Comparison of ENCODE assay signal across 24 cellular contexts in genomic region chr3:137047240-137047639, GRCh38.
DNase-seq lines count a peak whose midpoint lies in the region; ATAC-seq and TF ChIP-seq lines count a peak whose summit lies in the region.
"Had no signal": no experiment of that assay in that cellular context is flagged by ENCODE, and none has a peak within 500 bp of the region (broad histone marks: within the 10 kb centered on the region; RNA-seq: fewer than 3 reads in every experiment).

No MANE protein-coding gene starts in this region.

- no peak overlapping the region for H3K27ac Mint-ChIP-seq in endodermal cell
- H3K27ac Mint-ChIP-seq: CD4-positive, alpha-beta memory T cell; HFFc6 had no signal

- peak; percentile 49 for DNase-seq in NT2/D1 (ENCODE audit: low read depth, low spot score)
- peak; percentile 66 for DNase-seq in endodermal cell
- peak; percentile 34 for DNase-seq in iPS-NIHi7 (ENCODE audit: extremely low spot score)
- no peak for DNase-seq in tibial artery
- DNase-seq: ACHN; Caco-2; CD4-positive, alpha-beta memory T cell; DMS 273 treated with DMSO at 0.1 percent for 48 hours; DMS79 treated with DMSO at 0.1 percent for 48 hours; HFFc6; IMR-90; NCI-H1092 treated with DMSO at 0.1 percent for 48 hours; NCI-H1436 treated with DMSO at 0.1 percent for 48 hours; NCI-H1930; NCI-H510A; NCI-H748 treated with DMSO at 0.1 percent for 48 hours; SHP77 treated with DMSO at 0.1 percent for 48 hours had no signal

- H3K4me1 Mint-ChIP-seq in endodermal cell = peaks cover 17% of the 10 kb centered on the region
- H3K4me1 Mint-ChIP-seq: CD4-positive, alpha-beta memory T cell had no signal

- H3K36me3 ChIP-seq in NT2/D1 (ENCODE audit: insufficient read depth, insufficient read length, low read length) (no peaks in the 10 kb centered on the region), endodermal cell (ENCODE audit: control insufficient read depth, insufficient read depth, low read length) (no peaks in the 10 kb centered on the region), tibial artery (no peaks in the 10 kb centered on the region)
- H3K36me3 ChIP-seq: BLaER1 had no signal

- no peak overlapping the region for H3K27ac ChIP-seq in endodermal cell (ENCODE audit: low read depth, low read length)
- H3K27ac ChIP-seq in tibial artery = no peak overlapping the region
- H3K27ac ChIP-seq: BLaER1, KMS-11, RWPE1, SK-N-MC had no signal

- WGBS in endodermal cell (ENCODE audit: insufficient coverage in 1 of 2, insufficient read length in 1 of 2), 2 experiments = 47 to 78% methylated on average over 2 to 4 of the region's 4 CpGs

- H3K27me3 ChIP-seq in NT2/D1 (ENCODE audit: insufficient read depth, insufficient read length) (no peaks in the 10 kb centered on the region), endodermal cell (ENCODE audit: control insufficient read depth, insufficient read depth, low read length, poor library complexity, severe bottlenecking) (no peaks in the 10 kb centered on the region), tibial artery (peaks cover 0 to 6% of the 10 kb centered on the region in 2 donors)
- H3K27me3 ChIP-seq: BLaER1 had no signal

- H3K36me3 Mint-ChIP-seq in endodermal cell (ENCODE audit: low read depth) = no peaks in the 10 kb centered on the region
- H3K36me3 Mint-ChIP-seq: CD4-positive, alpha-beta memory T cell had no signal

- TF ChIP-seq CTCF in endodermal cell (conservative IDR thresholded peaks at IDR 0.05) = no peak
- TF ChIP-seq CTCF in tibial artery (IDR thresholded peaks at IDR 0.05) = no peak

- H3K4me1 ChIP-seq in NT2/D1 (ENCODE audit: insufficient read depth, insufficient read length) (no peaks in the 10 kb centered on the region), endodermal cell (ENCODE audit: control insufficient read depth, insufficient read depth, low read length) (no peaks in the 10 kb centered on the region), tibial artery (no peaks in the 10 kb centered on the region)
- H3K4me1 ChIP-seq: BLaER1, Caco-2 had no signal

- no peaks in the 10 kb centered on the region for H3K9me3 Mint-ChIP-seq in endodermal cell
- H3K9me3 Mint-ChIP-seq: HFFc6 had no signal

- no peaks in the 10 kb centered on the region for H3K27me3 Mint-ChIP-seq in endodermal cell (ENCODE audit: insufficient read depth)

- H3K9me3 ChIP-seq in NT2/D1 (ENCODE audit: insufficient read depth, low read length) (no peaks in the 10 kb centered on the region), endodermal cell (ENCODE audit: control insufficient read depth, low read length) (no peaks in the 10 kb centered on the region), tibial artery (no peaks in the 10 kb centered on the region)
- H3K9me3 ChIP-seq: BLaER1, Caco-2 had no signal

- no peak for ATAC-seq in HG03460 (IDR thresholded peaks at IDR 0.05; ENCODE audit: unreplicated experiment)
- ATAC-seq in HG03159 (IDR thresholded peaks at IDR 0.05; ENCODE audit: unreplicated experiment) = no peak
- ATAC-seq in GM21737 (IDR thresholded peaks at IDR 0.05; ENCODE audit: unreplicated experiment) = no peak

- no peak overlapping the region for H3K4me3 Mint-ChIP-seq in endodermal cell
- H3K4me3 Mint-ChIP-seq: CD4-positive, alpha-beta memory T cell; HFFc6 had no signal

- intact Hi-C loops in tibial artery (cut with DNase I; ENCODE audit: low total_unique reads) = no loop called here

- no peak overlapping the region for H3K9ac ChIP-seq in NT2/D1 (ENCODE audit: insufficient read length, low read depth)
- no peak overlapping the region for H3K9ac ChIP-seq in endodermal cell (ENCODE audit: extremely low read depth, low read length, poor library complexity, severe bottlenecking)
- H3K9ac ChIP-seq: BLaER1, KMS-11 had no signal

- H3K4me3 ChIP-seq in NT2/D1 (ENCODE audit: insufficient read length, low read depth) (no peak overlapping the region), endodermal cell (ENCODE audit: low read length) (no peak overlapping the region), tibial artery (no peak overlapping the region)
- H3K4me3 ChIP-seq: BLaER1, SK-N-MC had no signal

Comparison
In these comparisons a context has a peak if more than half of its experiments do, and no peak if none do; other contexts are left out.
1. DNase-seq: peak in NT2/D1 (single experiment), endodermal cell (single experiment) and iPS-NIHi7 (single experiment); none in tibial artery (0 of 2).